ENCODE assay signal across 8 cellular contexts in genomic region chr2:161223139-161223732, GRCh38.
A peak's percentile ranks its signal among the peaks of the same experiment; 100 is the strongest.
DNase-seq lines count a peak whose midpoint lies in the region; ATAC-seq, FAIRE-seq and TF ChIP-seq lines count a peak whose summit lies in the region.

No MANE protein-coding gene starts in this region.

- H3K36me3 ChIP-seq in adipocyte (ENCODE audit: control insufficient read depth, insufficient read depth, low read length, severe bottlenecking), result peaks cover 43% of the 10 kb centered on the region
- H3K36me3 ChIP-seq in vagina, result peaks cover 0 to 19% of the 10 kb centered on the region in 2 donors

- H3K27me3 ChIP-seq in adipocyte (replicated peaks; ENCODE audit: control insufficient read depth, insufficient read depth, low read length) (no peaks in the 10 kb centered on the region), vagina (no peaks in the 10 kb centered on the region)

- peaks cover 5% of the 10 kb centered on the region for H3K4me1 ChIP-seq in adipocyte (ENCODE audit: control insufficient read depth, insufficient read depth, low read length)
- no peaks in the 10 kb centered on the region for H3K4me1 ChIP-seq in vagina

- no peak overlapping the region for H3K4me3 ChIP-seq in adipocyte (ENCODE audit: low read length)
- H3K4me3 ChIP-seq in vagina, result no peak overlapping the region

- intact Hi-C loops in vagina (cut with DNase I), result no loop called here

- no peak for TF ChIP-seq POLR2A in vagina (IDR thresholded peaks at IDR 0.05)

- peak; percentile 39 to 58 (median 53) for TF ChIP-seq CTCF in vagina (IDR thresholded peaks at IDR 0.05)

- H3K9ac ChIP-seq in adipocyte (ENCODE audit: low read length), result no peak overlapping the region

- DNase-seq in DMS79 (lab: John Stamatoyannopoulos, UW) (peak; percentile 15), M059J (ENCODE audit: low read depth) (peak; percentile 26), adipocyte (ENCODE audit: low read depth) (peak; percentile 86), vagina (ENCODE audit: extremely low spot score in 2 of 2) (no peak), AG08396 (ENCODE audit: low spot score) (no peak), COLO829 (ENCODE audit: low spot score) (no peak)

- no peak overlapping the region for H3K27ac ChIP-seq in vagina

- peak; percentile 99 for FAIRE-seq in islet of Langerhans (lab: Jason Lieb, UNC)

- H3K9me3 ChIP-seq in adipocyte (ENCODE audit: control insufficient read depth, low read length) (no peaks in the 10 kb centered on the region), vagina (no peaks in the 10 kb centered on the region)

- ATAC-seq in GM19452 (IDR thresholded peaks at IDR 0.05; ENCODE audit: unreplicated experiment), result peak; percentile 51

Comparison
In these comparisons a context has a peak if more than half of its experiments do, and no peak if none do; other contexts are left out.
1. DNase-seq: peak in DMS79 (single experiment), M059J (single experiment) and adipocyte (single experiment); none in vagina (0 of 2), AG08396 (single experiment) and COLO829 (single experiment).